In the genomic region with DNA sequence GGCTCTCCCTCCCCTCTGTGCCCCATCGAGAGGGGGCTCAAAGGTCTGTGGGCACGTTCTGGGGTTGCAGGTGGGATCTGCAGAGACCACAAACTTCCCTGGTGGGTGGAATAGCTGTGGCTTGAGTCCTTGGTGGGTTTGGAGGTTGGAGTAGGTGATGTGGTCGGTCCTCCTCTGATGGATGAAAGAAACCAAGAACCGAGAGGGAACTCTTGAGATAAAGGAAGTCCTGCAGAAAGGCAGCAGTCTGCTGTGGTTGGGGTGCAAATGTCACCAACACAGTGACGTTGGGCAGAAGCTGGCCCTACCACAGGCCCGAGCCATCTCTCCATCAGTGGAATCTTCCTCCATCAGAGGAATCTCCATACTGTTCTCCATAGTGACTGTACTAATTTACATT, we compare ENCODE assay signal across 23 cellular contexts.
DNase-seq lines count a peak whose midpoint lies in the region; ATAC-seq, FAIRE-seq and TF ChIP-seq lines count a peak whose summit lies in the region.
"Had no signal": no experiment of that assay in that cellular context is flagged by ENCODE, and none has a peak within 500 bp of the region (broad histone marks: within the 10 kb centered on the region; RNA-seq: fewer than 3 reads in every experiment).

No MANE protein-coding gene starts in this region.

- H4K20me1 ChIP-seq in DND-41 (ENCODE audit: insufficient read depth, low read length) (no peaks in the 10 kb centered on the region), GM12878 (ENCODE audit: control insufficient read depth, insufficient read depth) (no peaks in the 10 kb centered on the region)

- no TSS peak for BruUV-seq in GM12878 (replicated peaks; lab: Mats Ljungman, UMichigan)

- no peak overlapping the region for H3K9ac ChIP-seq in DND-41 (ENCODE audit: low read depth, low read length)
- H3K9ac ChIP-seq in GM12878 (ENCODE audit: control insufficient read depth, insufficient read depth, low read length) = no peak overlapping the region

- TF ChIP-seq CTCF in DND-41 (IDR thresholded peaks at IDR 0.05; ENCODE audit: borderline replicate concordance, extremely low read depth, low read length, poor library complexity, severe bottlenecking) = no peak
- no peak for TF ChIP-seq CTCF in GM12878 (IDR thresholded peaks at IDR 0.05 in 2 of 3, conservative IDR thresholded peaks at IDR 0.05 in 1 of 3; ENCODE audit: control insufficient read depth in 2 of 3, extremely low read depth in 1 of 3, insufficient read depth in 1 of 3, low read depth in 3 of 3, low read length in 3 of 3)

- peaks cover 51 to 67% of the 10 kb centered on the region in 2 donors for H3K27me3 Mint-ChIP-seq in stimulated activated naive B cell treated with anti-CD40 and anti-IgM and Interleukin-4, amounts not matched to agents 10 μg/mL and 1 μg/mL and 100 μg/mL, for 72 hours
- H3K27me3 Mint-ChIP-seq in naive thymus-derived CD8-positive, alpha-beta T cell = peaks cover 20 to 43% (median 34%) of the 10 kb centered on the region in 5 donors

- H3K27me3 ChIP-seq in DND-41 (ENCODE audit: insufficient read depth, low read length, poor library complexity) = peaks cover 32% of the 10 kb centered on the region
- H3K27me3 ChIP-seq in GM12878 (replicated peaks in 1 of 2; ENCODE audit: control insufficient read depth in 2 of 2, insufficient read depth in 2 of 2, low read length in 1 of 2) = no peaks in the 10 kb centered on the region; a peak in 1 of 4 replicates
- H3K27me3 ChIP-seq: SJCRH30 had no signal

- CTCF ChIA-PET in GM12878 (lab: Yijun Ruan, JAX) = interaction anchor here (0.7 to 11.0 kb wide), 10 partner anchors 11 to 199 kb away, joined by 3 to 146 read pairs (median 6); no protein-coding TSS in a partner anchor

- peaks cover 14 to 22% of the 10 kb centered on the region in 2 donors for H3K4me1 Mint-ChIP-seq in stimulated activated naive B cell treated with anti-CD40 and anti-IgM and Interleukin-4, amounts not matched to agents 10 μg/mL and 1 μg/mL and 100 μg/mL, for 72 hours
- peaks cover 0 to 7% (median 1%) of the 10 kb centered on the region in 4 donors for H3K4me1 Mint-ChIP-seq in naive thymus-derived CD8-positive, alpha-beta T cell
- H3K4me1 Mint-ChIP-seq: CD4-positive, alpha-beta memory T cell; T-cell had no signal

- FAIRE-seq in GM12878 (lab: Jason Lieb, UNC) = no peak
- FAIRE-seq: A204.1, GM12892, RCC 7860 had no signal

- H3K4me3 ChIP-seq in DND-41 (ENCODE audit: low read depth in 1 of 2, low read length in 2 of 2) = no peak overlapping the region
- H3K4me3 ChIP-seq in Jurkat, Clone E6-1 (ENCODE audit: low read length) = no peak overlapping the region
- no peak overlapping the region for H3K4me3 ChIP-seq in GM12878
- H3K4me3 ChIP-seq: SJCRH30 had no signal

- SMC1A ChIA-PET in GM12878 (lab: Charles Lee; ENCODE audit: uncharacterized antibody, unreplicated experiment) = interaction anchor here (1.4 to 14.7 kb wide), 8 partner anchors 10 to 310 kb away, joined by 4 to 134 read pairs (median 8); no protein-coding TSS in a partner anchor

- no peaks in the 10 kb centered on the region for H3K36me3 ChIP-seq in DND-41 (ENCODE audit: insufficient read depth, low read length)
- H3K36me3 ChIP-seq in GM12878 (ENCODE audit: control insufficient read depth in 2 of 2, insufficient read depth in 2 of 2, low read length in 1 of 2) = no peaks in the 10 kb centered on the region
- H3K36me3 ChIP-seq: SJCRH30 had no signal

- no peaks in the 10 kb centered on the region for H3K9me3 ChIP-seq in DND-41 (ENCODE audit: insufficient read depth, low read length, severe bottlenecking)
- H3K9me3 ChIP-seq in GM12878 (replicated peaks; ENCODE audit: control insufficient read depth, insufficient read depth, low read length) = no peaks in the 10 kb centered on the region
- H3K9me3 ChIP-seq: Caco-2, SJCRH30 had no signal

- TF ChIP-seq RAD21 in GM12878 (IDR thresholded peaks at IDR 0.05; ENCODE audit: insufficient read depth, low read depth, low read length) = no peak

- DNase-seq in DND-41 (peak; percentile 33), GM12878 (ENCODE audit: low read depth, low spot score) (no peak), Right ventricle myocardium inferior (ENCODE audit: missing footprints) (no peak), AML-193 (lab: John Stamatoyannopoulos, UW) (no peak)
- peak; percentile 35 for DNase-seq in Jurkat, Clone E6-1 (ENCODE audit: low read depth, low spot score)
- peak; percentile 13 for DNase-seq in stimulated activated naive B cell treated with anti-CD40 and anti-IgM and Interleukin-4, amounts not matched to agents 10 μg/mL and 1 μg/mL and 100 μg/mL, for 72 hours
- DNase-seq in naive thymus-derived CD8-positive, alpha-beta T cell = no peak
- DNase-seq: C1 segment of cervical spinal cord, Caco-2, EL, GDM1, Karpas-422, NCI-H1417, NCI-H1694, NCI-H2029 treated with DMSO at 0.1 percent for 48 hours, NCI-H2227 treated with DMSO at 0.1 percent for 48 hours, NCI-H510A treated with DMSO at 0.1 percent for 48 hours, SJCRH30, T-cell had no signal

- no peaks in the 10 kb centered on the region for H3K9me3 Mint-ChIP-seq in stimulated activated naive B cell treated with anti-CD40 and anti-IgM and Interleukin-4, amounts not matched to agents 10 μg/mL and 1 μg/mL and 100 μg/mL, for 72 hours
- H3K9me3 Mint-ChIP-seq in naive thymus-derived CD8-positive, alpha-beta T cell = no peaks in the 10 kb centered on the region
- H3K9me3 Mint-ChIP-seq: T-cell had no signal

- no peak overlapping the region for H3K27ac Mint-ChIP-seq in stimulated activated naive B cell treated with anti-CD40 and anti-IgM and Interleukin-4, amounts not matched to agents 10 μg/mL and 1 μg/mL and 100 μg/mL, for 72 hours
- H3K27ac Mint-ChIP-seq in naive thymus-derived CD8-positive, alpha-beta T cell = no peak overlapping the region

- no peak overlapping the region for H2AFZ ChIP-seq in DND-41 (ENCODE audit: low read depth, low read length)
- no peak overlapping the region for H2AFZ ChIP-seq in GM12878 (ENCODE audit: control insufficient read depth, low read depth, low read length)

- H3K4me1 ChIP-seq in DND-41 (ENCODE audit: insufficient read depth, low read length) = no peaks in the 10 kb centered on the region
- no peaks in the 10 kb centered on the region for H3K4me1 ChIP-seq in GM12878 (ENCODE audit: control insufficient read depth, insufficient read depth, low read length)
- H3K4me1 ChIP-seq: Caco-2, SJCRH30 had no signal

- no peak for TF ChIP-seq EP300 in GM12878 (IDR thresholded peaks at IDR 0.05; ENCODE audit: borderline replicate concordance in 1 of 2, control insufficient read depth in 1 of 2, low read depth in 2 of 2, low read length in 2 of 2)

- RAD21 ChIA-PET in GM12878 (lab: Charles Lee; ENCODE audit: unreplicated experiment) = interaction anchor here (1.2 to 8.8 kb wide), 8 partner anchors 10 to 130 kb away, joined by 4 to 52 read pairs (median 22); no protein-coding TSS in a partner anchor

- H3K4me2 ChIP-seq in DND-41 (ENCODE audit: insufficient read depth, low read length) (no peak overlapping the region), GM12878 (ENCODE audit: control insufficient read depth, insufficient read depth) (no peak overlapping the region)

- intact Hi-C loops in GM12878 (cut with micrococcal nuclease; ENCODE audit: unreplicated experiment) (no loop called here), Right ventricle myocardium inferior (cut with DNase I) (no loop called here)

- H3K27ac ChIP-seq in DND-41 (ENCODE audit: low read length) = no peak overlapping the region
- H3K27ac ChIP-seq in GM12878 (ENCODE audit: control insufficient read depth, insufficient read depth) = no peak overlapping the region
- H3K27ac ChIP-seq: SJCRH30 had no signal

- POLR2A ChIA-PET in GM12878 (lab: Charles Lee) = interaction anchor here (1.2 to 2.0 kb wide), 2 partner anchors 22 to 114 kb away, joined by 3 to 6 read pairs; no protein-coding TSS in a partner anchor
- POLR2A ChIA-PET in naive thymus-derived CD8-positive, alpha-beta T cell (lab: Charles Lee) = no interaction called here

- no peaks in the 10 kb centered on the region for H3K36me3 Mint-ChIP-seq in stimulated activated naive B cell treated with anti-CD40 and anti-IgM and Interleukin-4, amounts not matched to agents 10 μg/mL and 1 μg/mL and 100 μg/mL, for 72 hours
- no peaks in the 10 kb centered on the region for H3K36me3 Mint-ChIP-seq in naive thymus-derived CD8-positive, alpha-beta T cell
- H3K36me3 Mint-ChIP-seq: CD4-positive, alpha-beta memory T cell; T-cell had no signal

- no peak overlapping the region for H3K4me3 Mint-ChIP-seq in stimulated activated naive B cell treated with anti-CD40 and anti-IgM and Interleukin-4, amounts not matched to agents 10 μg/mL and 1 μg/mL and 100 μg/mL, for 72 hours
- no peak overlapping the region for H3K4me3 Mint-ChIP-seq in naive thymus-derived CD8-positive, alpha-beta T cell
- H3K4me3 Mint-ChIP-seq: CD4-positive, alpha-beta memory T cell; T-cell had no signal

- peak; percentile 58 for ATAC-seq in DND-41 (ENCODE audit: insufficient read depth, low read depth)
- ATAC-seq in GM12878 = peak; percentile 45
- ATAC-seq in stimulated activated naive B cell treated with anti-CD40 and anti-IgM and Interleukin-4, amounts not matched to agents 10 μg/mL and 1 μg/mL and 100 μg/mL, for 72 hours (replicated peaks) = peak; percentile 88 to 92
- ATAC-seq in naive thymus-derived CD8-positive, alpha-beta T cell = no peak
- ATAC-seq in Right ventricle myocardium inferior = no peak
- ATAC-seq: T-cell had no signal

- 0% methylated on average over 5 of the region's 6 CpGs for WGBS in GM12878 (ENCODE audit: insufficient coverage, insufficient replicate concordance, low lambda C conversion rate, missing lambda C conversion rate)

- no peak for TF ChIP-seq POLR2A in GM12878 (IDR thresholded peaks at IDR 0.05; ENCODE audit: low read depth, low read length)

- H3K79me2 ChIP-seq in DND-41 (ENCODE audit: insufficient read depth, low read length) (no peaks in the 10 kb centered on the region), GM12878 (ENCODE audit: control insufficient read depth, insufficient read depth, low read length) (no peaks in the 10 kb centered on the region)

- in situ Hi-C loops in GM12878 (cut with MboI) = no loop called here

TF ChIP-seq in GM12878, 131 proteins besides CTCF, POLR2A, EP300 and RAD21 (continues in another document):
- no peak for TF ChIP-seq TARDBP (IDR thresholded peaks at IDR 0.05; ENCODE audit: borderline replicate concordance)
- TF ChIP-seq IKZF1 (conservative IDR thresholded peaks at IDR 0.05) = peak; percentile 57
- TF ChIP-seq STAT1 (conservative IDR thresholded peaks at IDR 0.05) = no peak
- TF ChIP-seq NR2C1 (IDR thresholded peaks at IDR 0.05) = no peak

Comparison
In these comparisons a context has a peak if more than half of its experiments do, and no peak if none do; other contexts are left out.
1. ATAC-seq: peak in DND-41 (single experiment), GM12878 (single experiment) and stimulated activated naive B cell treated with anti-CD40 and anti-IgM and Interleukin-4, amounts not matched to agents 10 μg/mL and 1 μg/mL and 100 μg/mL, for 72 hours (2 of 2); none in naive thymus-derived CD8-positive, alpha-beta T cell (0 of 2) and Right ventricle myocardium inferior (single experiment).
2. DNase-seq: peak in DND-41 (single experiment), Jurkat, Clone E6-1 (single experiment) and stimulated activated naive B cell treated with anti-CD40 and anti-IgM and Interleukin-4, amounts not matched to agents 10 μg/mL and 1 μg/mL and 100 μg/mL, for 72 hours (single experiment); none in GM12878 (single experiment), naive thymus-derived CD8-positive, alpha-beta T cell (0 of 10), Right ventricle myocardium inferior (single experiment) and AML-193 (0 of 2).